ENCODE assay signal across 18 cellular contexts in the genomic region with DNA sequence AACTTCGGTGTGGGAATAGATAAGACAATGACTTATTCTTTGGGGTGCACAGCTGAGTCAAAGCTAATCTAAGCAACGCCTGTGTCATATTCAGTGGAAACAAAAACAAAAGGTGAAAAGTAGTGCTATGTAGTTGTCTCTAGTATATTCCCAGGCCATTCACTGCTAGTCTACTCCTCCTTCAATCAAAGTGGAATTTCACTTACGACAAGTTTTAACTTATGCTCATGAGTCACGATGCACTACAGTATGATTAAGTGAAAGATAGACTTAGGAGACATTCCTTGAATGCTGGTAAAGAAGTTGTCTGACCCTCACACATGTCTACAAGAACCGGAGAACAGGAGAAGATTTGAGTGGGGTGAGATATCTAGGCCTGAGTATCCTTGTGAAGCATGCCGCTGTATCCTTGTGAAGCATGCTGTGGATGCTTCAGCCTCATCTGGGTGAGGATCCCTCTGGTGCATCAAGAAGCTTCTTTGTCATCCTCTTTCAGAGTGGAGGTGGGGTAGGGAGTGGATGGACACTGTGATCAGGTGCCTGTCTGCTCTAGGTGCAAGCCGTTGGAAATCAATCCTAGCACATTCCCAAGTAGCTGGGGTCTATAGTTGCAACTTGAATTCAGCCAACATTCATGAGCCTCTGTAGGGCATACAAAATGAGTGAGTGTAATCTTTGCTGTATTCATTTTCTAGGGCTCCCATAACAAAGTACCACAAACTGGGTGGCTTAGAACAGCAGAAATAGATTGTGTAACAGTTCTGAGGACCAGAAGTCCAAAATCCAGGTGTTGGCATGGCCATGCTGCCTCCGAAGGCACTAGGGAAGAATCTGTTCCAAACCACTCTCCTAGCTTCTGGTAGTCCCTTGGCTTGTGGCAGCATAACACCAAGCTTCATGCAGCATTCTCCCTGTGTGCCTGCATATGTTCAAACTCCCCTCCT.
DNase-seq lines count a peak whose midpoint lies in the region; ATAC-seq, FAIRE-seq and TF ChIP-seq lines count a peak whose summit lies in the region.
"Had no signal": no experiment of that assay in that cellular context is flagged by ENCODE, and none has a peak within 500 bp of the region (broad histone marks: within the 10 kb centered on the region; RNA-seq: fewer than 3 reads in every experiment).

No MANE protein-coding gene starts in this region.

- no peak overlapping the region for H3K9ac ChIP-seq in adipocyte (ENCODE audit: low read length)

- no peaks in the 10 kb centered on the region for H3K9me3 ChIP-seq in adipocyte (ENCODE audit: control insufficient read depth, low read length)
- H3K9me3 ChIP-seq: body of pancreas had no signal

- TF ChIP-seq CTCF in fibroblast of the aortic adventitia (IDR thresholded peaks at IDR 0.05; ENCODE audit: insufficient read depth, low read length) = no peak
- TF ChIP-seq CTCF in retinal pigment epithelial cell (conservative IDR thresholded peaks at IDR 0.05; ENCODE audit: low read depth, low read length) = no peak

- ATAC-seq in GM18861 (IDR thresholded peaks at IDR 0.05; ENCODE audit: unreplicated experiment) = no peak
- ATAC-seq: activated CD8-positive, alpha-beta T cell treated with anti-CD3 and anti-CD28 coated beads, Interleukin-2, amount 10 ng/mL, durations not matched to agents 7 days and 5 days; body of pancreas had no signal

- no peaks in the 10 kb centered on the region for H3K36me3 ChIP-seq in adipocyte (ENCODE audit: control insufficient read depth, insufficient read depth, low read length, severe bottlenecking)

- H3K27me3 ChIP-seq in adipocyte (replicated peaks; ENCODE audit: control insufficient read depth, insufficient read depth, low read length) = no peaks in the 10 kb centered on the region
- H3K27me3 ChIP-seq: body of pancreas had no signal

- H3K4me1 ChIP-seq in adipocyte (ENCODE audit: control insufficient read depth, insufficient read depth, low read length) = peaks cover 18% of the 10 kb centered on the region
- H3K4me1 ChIP-seq: body of pancreas had no signal

- H3K4me3 ChIP-seq in adipocyte (ENCODE audit: low read length) (no peak overlapping the region), fibroblast of the aortic adventitia (ENCODE audit: low read depth, low read length) (no peak overlapping the region), retinal pigment epithelial cell (ENCODE audit: low read length) (no peak overlapping the region)
- H3K4me3 ChIP-seq: body of pancreas had no signal

- FAIRE-seq in urothelium cell line (lab: Jason Lieb, UNC) = no peak
- FAIRE-seq: GM12891 had no signal

- peak; percentile 31 for DNase-seq in HK-2 (ENCODE audit: unreplicated experiment)
- peak; percentile 58 for DNase-seq in adipocyte (ENCODE audit: low read depth)
- DNase-seq in fibroblast of the aortic adventitia (ENCODE audit: low read depth) = peak; percentile 45
- DNase-seq in retinal pigment epithelial cell (ENCODE audit: low read depth) = peak; percentile 71
- DNase-seq in middle frontal gyrus (ENCODE audit: extremely low spot score, low spot score) = no peak
- DNase-seq in urothelium cell line (ENCODE audit: low spot score) = no peak
- DNase-seq in NCI-H187 (lab: John Stamatoyannopoulos, UW) = no peak
- DNase-seq: activated CD8-positive, alpha-beta T cell treated with anti-CD3 and anti-CD28 coated beads, Interleukin-2, amount 10 ng/mL, durations not matched to agents 7 days and 5 days; body of pancreas; C1 segment of cervical spinal cord; DND-41; effector CD4-positive, alpha-beta T cell; naive B cell; NCI-H1092 treated with DMSO at 0.1 percent for 48 hours; NCI-H446; stimulated activated CD4-positive, alpha-beta T cell treated with anti-CD3 and anti-CD28 coated beads, Interleukin-4, amount 100 ng/mL, for 1 hour had no signal

Comparison
In these comparisons a context has a peak if more than half of its experiments do, and no peak if none do; other contexts are left out.
1. DNase-seq: peak in HK-2 (single experiment), adipocyte (single experiment), fibroblast of the aortic adventitia (single experiment) and retinal pigment epithelial cell (single experiment); none in middle frontal gyrus (single experiment), urothelium cell line (single experiment) and NCI-H187 (0 of 2).